ENCODE assay signal across 16 cellular contexts in genomic region chr6:128339635-128340436, GRCh38.
DNase-seq lines count a peak whose midpoint lies in the region; ATAC-seq and FAIRE-seq lines count a peak whose summit lies in the region.
"Had no signal": no experiment of that assay in that cellular context is flagged by ENCODE, and none has a peak within 500 bp of the region (broad histone marks: within the 10 kb centered on the region; RNA-seq: fewer than 3 reads in every experiment).

No MANE protein-coding gene starts in this region.

- 54 to 90% (median 79%) methylated on average over 1 of the region's 1 CpG for WGBS in small intestine, 3 donors

- ATAC-seq in left colon = peak; percentile 52
- ATAC-seq in stimulated activated naive B cell treated with anti-CD40 and anti-IgM and Interleukin-4, amounts not matched to agents 10 μg/mL and 1 μg/mL and 100 μg/mL, for 72 hours (replicated peaks) = no peak

- no peaks in the 10 kb centered on the region for H3K36me3 ChIP-seq in adipocyte (ENCODE audit: control insufficient read depth, insufficient read depth, low read length, severe bottlenecking)
- H3K36me3 ChIP-seq in small intestine (ENCODE audit: control insufficient read depth in 2 of 2, insufficient read depth in 2 of 2, low read length in 2 of 2) = no peaks in the 10 kb centered on the region
- H3K36me3 ChIP-seq: ascending aorta, BE2C, suprapubic skin had no signal

- POLR2A ChIA-PET in activated CD4-positive, alpha-beta memory T cell treated with anti-CD3 and anti-CD28 coated beads for 36 hours (lab: Charles Lee) = no interaction called here

- no peak overlapping the region for H3K9ac ChIP-seq in adipocyte (ENCODE audit: low read length)

- no peak overlapping the region for H3K4me3 ChIP-seq in adipocyte (ENCODE audit: low read length)
- H3K4me3 ChIP-seq in small intestine (ENCODE audit: low read depth in 1 of 2, low read length in 2 of 2) = no peak overlapping the region
- H3K4me3 ChIP-seq: ascending aorta, suprapubic skin had no signal

- H3K27me3 Mint-ChIP-seq in stimulated activated naive B cell treated with anti-CD40 and anti-IgM and Interleukin-4, amounts not matched to agents 10 μg/mL and 1 μg/mL and 100 μg/mL, for 72 hours = peaks cover 7 to 10% of the 10 kb centered on the region in 2 donors
- no peaks in the 10 kb centered on the region for H3K27me3 Mint-ChIP-seq in activated CD4-positive, alpha-beta memory T cell treated with anti-CD3 and anti-CD28 coated beads for 36 hours

- H3K4me1 ChIP-seq in adipocyte (ENCODE audit: control insufficient read depth, insufficient read depth, low read length) (peaks cover 8% of the 10 kb centered on the region), small intestine (ENCODE audit: control insufficient read depth in 2 of 2, insufficient read depth in 1 of 2, low read depth in 1 of 2, low read length in 1 of 2) (peaks cover 0 to 2% of the 10 kb centered on the region in 2 donors)
- H3K4me1 ChIP-seq: BE2C had no signal

- no peak overlapping the region for H3K27ac Mint-ChIP-seq in stimulated activated naive B cell treated with anti-CD40 and anti-IgM and Interleukin-4, amounts not matched to agents 10 μg/mL and 1 μg/mL and 100 μg/mL, for 72 hours
- no peak overlapping the region for H3K27ac Mint-ChIP-seq in activated CD4-positive, alpha-beta memory T cell treated with anti-CD3 and anti-CD28 coated beads for 36 hours
- H3K27ac Mint-ChIP-seq: T-helper 2 cell treated with Interferon-gamma antibody and Interleukin-4, amounts not matched to agents 5 μg/mL and 100 μg/mL, for 36 hours had no signal

- no peaks in the 10 kb centered on the region for H3K36me3 Mint-ChIP-seq in stimulated activated naive B cell treated with anti-CD40 and anti-IgM and Interleukin-4, amounts not matched to agents 10 μg/mL and 1 μg/mL and 100 μg/mL, for 72 hours
- H3K36me3 Mint-ChIP-seq in activated CD4-positive, alpha-beta memory T cell treated with anti-CD3 and anti-CD28 coated beads for 36 hours = no peaks in the 10 kb centered on the region

- FAIRE-seq in small intestine (lab: Jason Lieb, UNC) = no peak
- FAIRE-seq: H1 had no signal

- H3K27me3 ChIP-seq in adipocyte (replicated peaks; ENCODE audit: control insufficient read depth, insufficient read depth, low read length) (no peaks in the 10 kb centered on the region), small intestine (ENCODE audit: control insufficient read depth in 2 of 2, insufficient read depth in 2 of 2, low read length in 2 of 2) (no peaks in the 10 kb centered on the region)
- H3K27me3 ChIP-seq: ascending aorta, BE2C, suprapubic skin had no signal

- intact Hi-C loops in left colon (cut with DNase I, micrococcal nuclease) = loop anchor here in 1 of 2 donors (10.0 kb wide), 1 partner anchor 175 kb away; no protein-coding TSS in a partner anchor
- intact Hi-C loops in activated CD4-positive, alpha-beta memory T cell treated with anti-CD3 and anti-CD28 coated beads for 36 hours (cut with micrococcal nuclease) = no loop called here

- no peaks in the 10 kb centered on the region for H3K9me3 Mint-ChIP-seq in stimulated activated naive B cell treated with anti-CD40 and anti-IgM and Interleukin-4, amounts not matched to agents 10 μg/mL and 1 μg/mL and 100 μg/mL, for 72 hours
- H3K9me3 Mint-ChIP-seq in activated CD4-positive, alpha-beta memory T cell treated with anti-CD3 and anti-CD28 coated beads for 36 hours = no peaks in the 10 kb centered on the region
- H3K9me3 Mint-ChIP-seq: T-helper 2 cell treated with Interferon-gamma antibody and Interleukin-4, amounts not matched to agents 5 μg/mL and 100 μg/mL, for 36 hours had no signal

- no peaks in the 10 kb centered on the region for H3K4me1 Mint-ChIP-seq in stimulated activated naive B cell treated with anti-CD40 and anti-IgM and Interleukin-4, amounts not matched to agents 10 μg/mL and 1 μg/mL and 100 μg/mL, for 72 hours
- H3K4me1 Mint-ChIP-seq in activated CD4-positive, alpha-beta memory T cell treated with anti-CD3 and anti-CD28 coated beads for 36 hours (ENCODE audit: low read depth) = no peaks in the 10 kb centered on the region

- DNase-seq in HCEC 1CT (peak; percentile 43), adipocyte (ENCODE audit: low read depth) (peak; percentile 36), left colon (no peak), small intestine (peak; percentile 16)
- no peak for DNase-seq in stimulated activated naive B cell treated with anti-CD40 and anti-IgM and Interleukin-4, amounts not matched to agents 10 μg/mL and 1 μg/mL and 100 μg/mL, for 72 hours
- DNase-seq in activated CD4-positive, alpha-beta memory T cell treated with anti-CD3 and anti-CD28 coated beads for 36 hours = no peak
- DNase-seq in stimulated activated CD4-positive, alpha-beta T cell treated with anti-CD3 and anti-CD28 coated beads, Interleukin-4, amount 100 ng/mL, for 4 hours = no peak
- DNase-seq: activated CD4-positive, alpha-beta T cell treated with anti-CD3 and anti-CD28 coated beads for 1 hour; activated gamma-delta T cell treated with Interleukin-2 at 50 U/mL for 16 hours; BE2C; cortex of kidney; NCI-H1694 had no signal

- CTCF ChIA-PET in activated CD4-positive, alpha-beta memory T cell treated with anti-CD3 and anti-CD28 coated beads for 36 hours (lab: Charles Lee) = interaction anchor here (1.0 to 1.2 kb wide), 2 partner anchors 10 to 12 kb away, joined by 3 read pairs; no protein-coding TSS in a partner anchor

- H3K4me3 Mint-ChIP-seq in stimulated activated naive B cell treated with anti-CD40 and anti-IgM and Interleukin-4, amounts not matched to agents 10 μg/mL and 1 μg/mL and 100 μg/mL, for 72 hours = no peak overlapping the region
- no peak overlapping the region for H3K4me3 Mint-ChIP-seq in activated CD4-positive, alpha-beta memory T cell treated with anti-CD3 and anti-CD28 coated beads for 36 hours
- H3K4me3 Mint-ChIP-seq: T-helper 2 cell treated with Interferon-gamma antibody and Interleukin-4, amounts not matched to agents 5 μg/mL and 100 μg/mL, for 36 hours had no signal

- peak overlapping the region; percentile 10 to 41 for H3K27ac ChIP-seq in small intestine (ENCODE audit: low read depth in 1 of 2, low read length in 1 of 2)
- H3K27ac ChIP-seq: suprapubic skin had no signal

- H3K9me3 ChIP-seq in adipocyte (ENCODE audit: control insufficient read depth, low read length) = no peaks in the 10 kb centered on the region
- H3K9me3 ChIP-seq in small intestine (ENCODE audit: control insufficient read depth, low read depth) = no peaks in the 10 kb centered on the region
- H3K9me3 ChIP-seq: ascending aorta, BE2C, suprapubic skin had no signal

Comparison
In these comparisons a context has a peak if more than half of its experiments do, and no peak if none do; other contexts are left out.
1. DNase-seq: peak in HCEC 1CT (single experiment), adipocyte (single experiment) and small intestine (single experiment); none in left colon (0 of 2), stimulated activated naive B cell treated with anti-CD40 and anti-IgM and Interleukin-4, amounts not matched to agents 10 μg/mL and 1 μg/mL and 100 μg/mL, for 72 hours (single experiment), activated CD4-positive, alpha-beta memory T cell treated with anti-CD3 and anti-CD28 coated beads for 36 hours (single experiment) and stimulated activated CD4-positive, alpha-beta T cell treated with anti-CD3 and anti-CD28 coated beads, Interleukin-4, amount 100 ng/mL, for 4 hours (0 of 2).